Comparison of ENCODE assay signal across 36 cellular contexts in genomic region chr1:177001556-177001955, GRCh38.
DNase-seq lines count a peak whose midpoint lies in the region; ATAC-seq, FAIRE-seq and TF ChIP-seq lines count a peak whose summit lies in the region.
"Had no signal": no experiment of that assay in that cellular context is flagged by ENCODE, and none has a peak within 500 bp of the region (broad histone marks: within the 10 kb centered on the region; RNA-seq: fewer than 3 reads in every experiment).

No MANE protein-coding gene starts in this region.

- FAIRE-seq in D721Med (lab: Jason Lieb, UNC), result peak; percentile 67
- FAIRE-seq: A204.1, A549 had no signal

- no peak overlapping the region for H3K27ac Mint-ChIP-seq in activated T-helper 1 cell treated with anti-CD3 and anti-CD28 coated beads, Interleukin-12 subunit alpha, Interleukin-12 subunit beta, Interleukin-2, Interleukin-4 antibody, amounts not matched to agents 30 ng/mL and 10 ng/mL and 1 ng/mL, durations not matched to agents 14 hours and 24 hours and 36 hours
- H3K27ac Mint-ChIP-seq in naive thymus-derived CD4-positive, alpha-beta T cell, result no peak overlapping the region
- H3K27ac Mint-ChIP-seq: B cell; CD14-positive monocyte; CD4-positive, alpha-beta memory T cell; CD4-positive, alpha-beta T cell; CD4-positive, CD25-positive, alpha-beta regulatory T cell; CD8-positive, alpha-beta memory T cell; CD8-positive, alpha-beta T cell had no signal

- intact Hi-C loops in esophagus muscularis mucosa (cut with DNase I), result no loop called here
- intact Hi-C loops in activated T-helper 1 cell treated with anti-CD3 and anti-CD28 coated beads, Interleukin-12 subunit alpha, Interleukin-12 subunit beta, Interleukin-2, Interleukin-4 antibody, amounts not matched to agents 30 ng/mL and 10 ng/mL and 1 ng/mL, durations not matched to agents 14 hours and 24 hours and 36 hours (cut with micrococcal nuclease), result no loop called here
- intact Hi-C loops in naive thymus-derived CD4-positive, alpha-beta T cell (cut with micrococcal nuclease), result no loop called here

- H3K4me3 ChIP-seq in esophagus muscularis mucosa, result no peak overlapping the region
- no peak overlapping the region for H3K4me3 ChIP-seq in naive thymus-derived CD4-positive, alpha-beta T cell (ENCODE audit: low read length)
- H3K4me3 ChIP-seq: A549; BLaER1; BLaER1 treated with 17β-estradiol and CSF1 and Interleukin-3, amounts not matched to agents 10 nM and 100 nM had no signal

- 81% methylated on average over 2 of the region's 2 CpGs for WGBS in esophagus muscularis mucosa

- TF ChIP-seq EP300 in esophagus muscularis mucosa (IDR thresholded peaks at IDR 0.05), result no peak

- ATAC-seq in naive thymus-derived CD4-positive, alpha-beta T cell, result no peak
- ATAC-seq: A549; CD8-positive, alpha-beta T cell had no signal

- no peaks in the 10 kb centered on the region for H3K27me3 Mint-ChIP-seq in activated T-helper 1 cell treated with anti-CD3 and anti-CD28 coated beads, Interleukin-12 subunit alpha, Interleukin-12 subunit beta, Interleukin-2, Interleukin-4 antibody, amounts not matched to agents 30 ng/mL and 10 ng/mL and 1 ng/mL, durations not matched to agents 14 hours and 24 hours and 36 hours (ENCODE audit: insufficient read depth)
- no peaks in the 10 kb centered on the region for H3K27me3 Mint-ChIP-seq in naive thymus-derived CD4-positive, alpha-beta T cell
- H3K27me3 Mint-ChIP-seq: CD4-positive, alpha-beta memory T cell; CD4-positive, alpha-beta T cell; CD4-positive, CD25-positive, alpha-beta regulatory T cell had no signal

- no peak overlapping the region for H3K4me3 Mint-ChIP-seq in activated T-helper 1 cell treated with anti-CD3 and anti-CD28 coated beads, Interleukin-12 subunit alpha, Interleukin-12 subunit beta, Interleukin-2, Interleukin-4 antibody, amounts not matched to agents 30 ng/mL and 10 ng/mL and 1 ng/mL, durations not matched to agents 14 hours and 24 hours and 36 hours
- no peak overlapping the region for H3K4me3 Mint-ChIP-seq in naive thymus-derived CD4-positive, alpha-beta T cell
- H3K4me3 Mint-ChIP-seq: B cell; CD14-positive monocyte; CD4-positive, alpha-beta memory T cell; CD4-positive, alpha-beta T cell; CD4-positive, CD25-positive, alpha-beta regulatory T cell; CD8-positive, alpha-beta memory T cell; CD8-positive, alpha-beta T cell had no signal

- no peaks in the 10 kb centered on the region for H3K4me1 Mint-ChIP-seq in activated T-helper 1 cell treated with anti-CD3 and anti-CD28 coated beads, Interleukin-12 subunit alpha, Interleukin-12 subunit beta, Interleukin-2, Interleukin-4 antibody, amounts not matched to agents 30 ng/mL and 10 ng/mL and 1 ng/mL, durations not matched to agents 14 hours and 24 hours and 36 hours (ENCODE audit: low read depth)
- H3K4me1 Mint-ChIP-seq in naive thymus-derived CD4-positive, alpha-beta T cell, result no peaks in the 10 kb centered on the region
- H3K4me1 Mint-ChIP-seq: B cell; CD14-positive monocyte; CD4-positive, alpha-beta memory T cell; CD4-positive, CD25-positive, alpha-beta regulatory T cell; CD8-positive, alpha-beta memory T cell had no signal

- H3K27ac ChIP-seq in esophagus muscularis mucosa (replicated peaks in 1 of 4), result no peak overlapping the region
- H3K27ac ChIP-seq in naive thymus-derived CD4-positive, alpha-beta T cell (ENCODE audit: low read depth, low read length), result no peak overlapping the region
- H3K27ac ChIP-seq: 22Rv1; A549; BLaER1; BLaER1 treated with 17β-estradiol and CSF1 and Interleukin-3, amounts not matched to agents 10 nM and 100 nM; C4-2B had no signal

- no peaks in the 10 kb centered on the region for H3K9me3 Mint-ChIP-seq in activated T-helper 1 cell treated with anti-CD3 and anti-CD28 coated beads, Interleukin-12 subunit alpha, Interleukin-12 subunit beta, Interleukin-2, Interleukin-4 antibody, amounts not matched to agents 30 ng/mL and 10 ng/mL and 1 ng/mL, durations not matched to agents 14 hours and 24 hours and 36 hours
- H3K9me3 Mint-ChIP-seq in naive thymus-derived CD4-positive, alpha-beta T cell, result peaks cover 0 to 15% (median 2%) of the 10 kb centered on the region in 11 donors
- H3K9me3 Mint-ChIP-seq: CD4-positive, alpha-beta T cell; CD8-positive, alpha-beta T cell had no signal

- POLR2A ChIA-PET in naive thymus-derived CD4-positive, alpha-beta T cell (lab: Charles Lee), result no interaction called here

- CTCF ChIA-PET in naive thymus-derived CD4-positive, alpha-beta T cell (lab: Charles Lee), result no interaction called here

- no peak for TF ChIP-seq POLR2A in esophagus muscularis mucosa (IDR thresholded peaks at IDR 0.05; ENCODE audit: low read depth)

- no peaks in the 10 kb centered on the region for H3K27me3 ChIP-seq in esophagus muscularis mucosa
- H3K27me3 ChIP-seq in naive thymus-derived CD4-positive, alpha-beta T cell (ENCODE audit: control insufficient read depth in 2 of 2, insufficient read depth in 2 of 2, low read length in 2 of 2), result no peaks in the 10 kb centered on the region
- H3K27me3 ChIP-seq: BE2C; BLaER1; BLaER1 treated with 17β-estradiol and CSF1 and Interleukin-3, amounts not matched to agents 10 nM and 100 nM had no signal

- H3K36me3 Mint-ChIP-seq in activated T-helper 1 cell treated with anti-CD3 and anti-CD28 coated beads, Interleukin-12 subunit alpha, Interleukin-12 subunit beta, Interleukin-2, Interleukin-4 antibody, amounts not matched to agents 30 ng/mL and 10 ng/mL and 1 ng/mL, durations not matched to agents 14 hours and 24 hours and 36 hours (ENCODE audit: low read depth), result no peaks in the 10 kb centered on the region
- H3K36me3 Mint-ChIP-seq in naive thymus-derived CD4-positive, alpha-beta T cell, result no peaks in the 10 kb centered on the region
- H3K36me3 Mint-ChIP-seq: CD14-positive monocyte; CD4-positive, alpha-beta memory T cell; CD4-positive, CD25-positive, alpha-beta regulatory T cell; CD8-positive, alpha-beta memory T cell; CD8-positive, alpha-beta T cell had no signal

- peaks cover 0 to 5% (median 0%) of the 10 kb centered on the region in 4 donors for H3K4me1 ChIP-seq in esophagus muscularis mucosa
- H3K4me1 ChIP-seq in naive thymus-derived CD4-positive, alpha-beta T cell (ENCODE audit: control insufficient read depth in 2 of 2, insufficient read depth in 2 of 2, low read length in 2 of 2), result no peaks in the 10 kb centered on the region
- H3K4me1 ChIP-seq: A549, BE2C, Caco-2 had no signal

- TF ChIP-seq CTCF in D721Med (IDR thresholded peaks at IDR 0.05; ENCODE audit: insufficient read depth, missing control alignments), result no peak
- TF ChIP-seq CTCF in esophagus muscularis mucosa (IDR thresholded peaks at IDR 0.05), result no peak

- H3K9me3 ChIP-seq in esophagus muscularis mucosa, result no peaks in the 10 kb centered on the region
- no peaks in the 10 kb centered on the region for H3K9me3 ChIP-seq in naive thymus-derived CD4-positive, alpha-beta T cell (ENCODE audit: control insufficient read depth in 2 of 3, low read length in 3 of 3)
- H3K9me3 ChIP-seq: A549; BE2C; BLaER1; BLaER1 treated with 17β-estradiol and CSF1 and Interleukin-3, amounts not matched to agents 10 nM and 100 nM; Caco-2 had no signal

- no peaks in the 10 kb centered on the region for H3K36me3 ChIP-seq in esophagus muscularis mucosa
- no peaks in the 10 kb centered on the region for H3K36me3 ChIP-seq in naive thymus-derived CD4-positive, alpha-beta T cell (ENCODE audit: control insufficient read depth in 2 of 3, insufficient read depth in 3 of 3, low read length in 3 of 3)
- H3K36me3 ChIP-seq: BE2C; BLaER1; BLaER1 treated with 17β-estradiol and CSF1 and Interleukin-3, amounts not matched to agents 10 nM and 100 nM had no signal

- DNase-seq in NCI-H1694 treated with DMSO at 0.1 percent for 48 hours (lab: John Stamatoyannopoulos, UW) (peak; percentile 53), NCI-H1694 (lab: John Stamatoyannopoulos, UW) (no peak), NCI-H2107 treated with DMSO at 0.1 percent for 48 hours (lab: John Stamatoyannopoulos, UW; ENCODE audit: unreplicated experiment) (peak; percentile 61), NCI-H2107 (lab: John Stamatoyannopoulos, UW) (no peak), D721Med (ENCODE audit: insufficient read length, low spot score) (no peak), esophagus muscularis mucosa (ENCODE audit: extremely low spot score) (peak; percentile 72)
- no peak for DNase-seq in activated T-helper 1 cell treated with anti-CD3 and anti-CD28 coated beads, Interleukin-12 subunit alpha, Interleukin-12 subunit beta, Interleukin-2, Interleukin-4 antibody, amounts not matched to agents 30 ng/mL and 10 ng/mL and 1 ng/mL, durations not matched to agents 14 hours and 24 hours and 36 hours (ENCODE audit: low spot score)
- no peak for DNase-seq in naive thymus-derived CD4-positive, alpha-beta T cell
- DNase-seq: 8988T; ACHN; AML-193; BE2C; C1 segment of cervical spinal cord; Caco-2; Calu3; CD4-positive, alpha-beta memory T cell; CD4-positive, alpha-beta T cell; CD4-positive, CD25-positive, alpha-beta regulatory T cell; CD8-positive, alpha-beta memory T cell; CD8-positive, alpha-beta T cell; COR-L47; DMS 273 treated with DMSO at 0.1 percent for 48 hours; DMS153; DMS53; DMS79; DMS79 treated with DMSO at 0.1 percent for 48 hours; DND-41; EL had no signal

Comparison
In these comparisons a context has a peak if more than half of its experiments do, and no peak if none do; other contexts are left out.
1. DNase-seq: peak in NCI-H1694 treated with DMSO at 0.1 percent for 48 hours (single experiment), NCI-H2107 treated with DMSO at 0.1 percent for 48 hours (single experiment) and esophagus muscularis mucosa (single experiment); none in NCI-H1694 (single experiment), NCI-H2107 (single experiment), D721Med (single experiment), activated T-helper 1 cell treated with anti-CD3 and anti-CD28 coated beads, Interleukin-12 subunit alpha, Interleukin-12 subunit beta, Interleukin-2, Interleukin-4 antibody, amounts not matched to agents 30 ng/mL and 10 ng/mL and 1 ng/mL, durations not matched to agents 14 hours and 24 hours and 36 hours (single experiment) and naive thymus-derived CD4-positive, alpha-beta T cell (0 of 9).